18 cellular contexts compared by ENCODE assay signal in genomic region chr17:9900744-9901143, GRCh38. TPM values are rescaled to one million over a fixed set of nuclear protein-coding genes. Genes with fewer than 3 reads are reported as not detected.
DNase-seq lines count a peak whose midpoint lies in the region; ATAC-seq and TF ChIP-seq lines count a peak whose summit lies in the region.
"Had no signal": no experiment of that assay in that cellular context is flagged by ENCODE, and none has a peak within 500 bp of the region (broad histone marks: within the 10 kb centered on the region; RNA-seq: fewer than 3 reads in every experiment).

No MANE protein-coding gene starts in this region.

- H3K4me3 ChIP-seq in foreskin fibroblast (ENCODE audit: low read depth in 1 of 2, low read length in 2 of 2), result peak overlapping the region; percentile 14
- H3K4me3 ChIP-seq in sigmoid colon, result no peak overlapping the region
- H3K4me3 ChIP-seq: colonic mucosa had no signal

- no peak for TF ChIP-seq EP300 in sigmoid colon (IDR thresholded peaks at IDR 0.05)

- H3K4me1 Mint-ChIP-seq in activated T-helper 1 cell treated with anti-CD3 and anti-CD28 coated beads, Interleukin-12 subunit alpha, Interleukin-12 subunit beta, Interleukin-2, Interleukin-4 antibody, amounts not matched to agents 30 ng/mL and 10 ng/mL and 1 ng/mL, durations not matched to agents 14 hours and 24 hours and 36 hours (ENCODE audit: low read depth), result no peaks in the 10 kb centered on the region

- H3K27me3 Mint-ChIP-seq in activated T-helper 1 cell treated with anti-CD3 and anti-CD28 coated beads, Interleukin-12 subunit alpha, Interleukin-12 subunit beta, Interleukin-2, Interleukin-4 antibody, amounts not matched to agents 30 ng/mL and 10 ng/mL and 1 ng/mL, durations not matched to agents 14 hours and 24 hours and 36 hours (ENCODE audit: insufficient read depth), result peaks cover 6% of the 10 kb centered on the region

- no peaks in the 10 kb centered on the region for H3K36me3 ChIP-seq in sigmoid colon
- H3K36me3 ChIP-seq: colonic mucosa had no signal

- ATAC-seq in GM21528 (IDR thresholded peaks at IDR 0.05; ENCODE audit: low FRiP score, unreplicated experiment), result no peak

- intact Hi-C loops in sigmoid colon (cut with DNase I), result no loop called here
- intact Hi-C loops in activated T-helper 1 cell treated with anti-CD3 and anti-CD28 coated beads, Interleukin-12 subunit alpha, Interleukin-12 subunit beta, Interleukin-2, Interleukin-4 antibody, amounts not matched to agents 30 ng/mL and 10 ng/mL and 1 ng/mL, durations not matched to agents 14 hours and 24 hours and 36 hours (cut with micrococcal nuclease), result no loop called here

- 37 to 62% methylated on average over 8 of the region's 8 CpGs for WGBS in sigmoid colon, 2 donors

- no peaks in the 10 kb centered on the region for H3K9me3 ChIP-seq in sigmoid colon
- H3K9me3 ChIP-seq: colonic mucosa had no signal

- CTCF ChIA-PET in RWPE1 (lab: Yijun Ruan, JAX), result interaction anchor here (0.6 to 0.8 kb wide), 2 partner anchors 13 to 323 kb away, joined by 3 to 4 read pairs; no protein-coding TSS in a partner anchor

- TF ChIP-seq POLR2A in sigmoid colon (IDR thresholded peaks at IDR 0.05), result no peak

- H3K4me3 Mint-ChIP-seq in activated T-helper 1 cell treated with anti-CD3 and anti-CD28 coated beads, Interleukin-12 subunit alpha, Interleukin-12 subunit beta, Interleukin-2, Interleukin-4 antibody, amounts not matched to agents 30 ng/mL and 10 ng/mL and 1 ng/mL, durations not matched to agents 14 hours and 24 hours and 36 hours, result no peak overlapping the region
- H3K4me3 Mint-ChIP-seq: activated CD4-positive, alpha-beta memory T cell treated with anti-CD3 and anti-CD28 coated beads for 36 hours; neural crest cell; T-helper 1 cell treated with Interleukin-12 subunit alpha and Interleukin-12 subunit beta and Interleukin-4 antibody, amounts not matched to agents 30 μg/mL and 1 μg/mL, for 36 hours had no signal

- no peak overlapping the region for H3K27ac Mint-ChIP-seq in activated T-helper 1 cell treated with anti-CD3 and anti-CD28 coated beads, Interleukin-12 subunit alpha, Interleukin-12 subunit beta, Interleukin-2, Interleukin-4 antibody, amounts not matched to agents 30 ng/mL and 10 ng/mL and 1 ng/mL, durations not matched to agents 14 hours and 24 hours and 36 hours
- H3K27ac Mint-ChIP-seq: activated CD4-positive, alpha-beta memory T cell treated with anti-CD3 and anti-CD28 coated beads for 36 hours; T-helper 1 cell treated with Interleukin-12 subunit alpha and Interleukin-12 subunit beta and Interleukin-4 antibody, amounts not matched to agents 30 μg/mL and 1 μg/mL, for 36 hours had no signal

- DNase-seq in Daoy (ENCODE audit: low read depth), result peak; percentile 53
- DNase-seq in RWPE1 (ENCODE audit: low spot score), result peak; percentile 28
- DNase-seq in foreskin fibroblast, result peak; percentile 42 to 46
- DNase-seq in sigmoid colon, result no peak
- no peak for DNase-seq in MV-4-11 (lab: John Stamatoyannopoulos, UW)
- DNase-seq in activated T-helper 1 cell treated with anti-CD3 and anti-CD28 coated beads, Interleukin-12 subunit alpha, Interleukin-12 subunit beta, Interleukin-2, Interleukin-4 antibody, amounts not matched to agents 30 ng/mL and 10 ng/mL and 1 ng/mL, durations not matched to agents 14 hours and 24 hours and 36 hours (ENCODE audit: low spot score), result no peak
- no peak for DNase-seq in activated CD4-positive, alpha-beta T cell treated with anti-CD3 and anti-CD28 coated beads for 4 hours
- DNase-seq: activated CD4-positive, alpha-beta memory T cell treated with anti-CD3 and anti-CD28 coated beads for 36 hours; activated naive CD4-positive, alpha-beta T cell treated with Interleukin-2 at 50 U/mL for 16 hours; C1 segment of cervical spinal cord; colonic mucosa; foreskin melanocyte; Karpas-422; kidney; stimulated activated CD4-positive, alpha-beta T cell treated with anti-CD3 and anti-CD28 coated beads, Interleukin-15, amount 100 ng/mL, for 24 hours had no signal

- H3K36me3 Mint-ChIP-seq in activated T-helper 1 cell treated with anti-CD3 and anti-CD28 coated beads, Interleukin-12 subunit alpha, Interleukin-12 subunit beta, Interleukin-2, Interleukin-4 antibody, amounts not matched to agents 30 ng/mL and 10 ng/mL and 1 ng/mL, durations not matched to agents 14 hours and 24 hours and 36 hours (ENCODE audit: low read depth), result no peaks in the 10 kb centered on the region
- H3K36me3 Mint-ChIP-seq: activated CD4-positive, alpha-beta memory T cell treated with anti-CD3 and anti-CD28 coated beads for 36 hours had no signal

- H3K27me3 ChIP-seq in sigmoid colon, result no peaks in the 10 kb centered on the region
- H3K27me3 ChIP-seq: colonic mucosa had no signal

- no peaks in the 10 kb centered on the region for H3K9me3 Mint-ChIP-seq in activated T-helper 1 cell treated with anti-CD3 and anti-CD28 coated beads, Interleukin-12 subunit alpha, Interleukin-12 subunit beta, Interleukin-2, Interleukin-4 antibody, amounts not matched to agents 30 ng/mL and 10 ng/mL and 1 ng/mL, durations not matched to agents 14 hours and 24 hours and 36 hours
- H3K9me3 Mint-ChIP-seq: activated CD4-positive, alpha-beta memory T cell treated with anti-CD3 and anti-CD28 coated beads for 36 hours; neural crest cell; T-helper 1 cell treated with Interleukin-12 subunit alpha and Interleukin-12 subunit beta and Interleukin-4 antibody, amounts not matched to agents 30 μg/mL and 1 μg/mL, for 36 hours had no signal

- no peak overlapping the region for H3K27ac ChIP-seq in RWPE1
- peak overlapping the region; percentile 45 to 67 (median 56) for H3K27ac ChIP-seq in sigmoid colon
- H3K27ac ChIP-seq: colonic mucosa had no signal

- TF ChIP-seq CTCF in RWPE1 (conservative IDR thresholded peaks at IDR 0.05; ENCODE audit: low read depth) (no peak), foreskin fibroblast (IDR thresholded peaks at IDR 0.05; ENCODE audit: low read depth, low read length) (no peak), sigmoid colon (IDR thresholded peaks at IDR 0.05) (no peak)

- POLR2A ChIA-PET in RWPE1 (lab: Yijun Ruan, JAX; ENCODE audit: low non-redundant PET), result no interaction called here

- H3K4me1 ChIP-seq in sigmoid colon, result peaks cover 0 to 12% (median 2%) of the 10 kb centered on the region in 4 donors
- H3K4me1 ChIP-seq: colonic mucosa had no signal

RNA-seq across cellular contexts. Expression of gene RCVRN, which starts 4.3 kb away (rescaled TPM):
- not detected in 2 replicates for total RNA-seq in Daoy (2014; rRNA removed; shearing (Covaris generic))
- 1 to 10 TPM in 1 of 4 donors, under 1 TPM in 3; 0.27 to 1.2 (median 0.46) TPM for total RNA-seq in sigmoid colon
- polyA plus RNA-seq in sigmoid colon, result under 1 TPM in 1 of 3 donors, not detected in 2; 0.07 TPM
- total RNA-seq in activated T-helper 1 cell treated with anti-CD3 and anti-CD28 coated beads, Interleukin-12 subunit alpha, Interleukin-12 subunit beta, Interleukin-2, Interleukin-4 antibody, amounts not matched to agents 30 ng/mL and 10 ng/mL and 1 ng/mL, durations not matched to agents 14 hours and 24 hours and 36 hours, result not detected in 2 replicates
- total RNA-seq: activated CD4-positive, alpha-beta memory T cell treated with anti-CD3 and anti-CD28 coated beads for 36 hours; colonic mucosa; kidney had no signal

Comparison
In these comparisons a context has a peak if more than half of its experiments do, and no peak if none do; other contexts are left out.
1. DNase-seq: peak in Daoy (single experiment), RWPE1 (single experiment) and foreskin fibroblast (2 of 2); none in sigmoid colon (single experiment), MV-4-11 (single experiment), activated T-helper 1 cell treated with anti-CD3 and anti-CD28 coated beads, Interleukin-12 subunit alpha, Interleukin-12 subunit beta, Interleukin-2, Interleukin-4 antibody, amounts not matched to agents 30 ng/mL and 10 ng/mL and 1 ng/mL, durations not matched to agents 14 hours and 24 hours and 36 hours (single experiment) and activated CD4-positive, alpha-beta T cell treated with anti-CD3 and anti-CD28 coated beads for 4 hours (0 of 2).
2. H3K4me3 ChIP-seq: peak in foreskin fibroblast (2 of 2); none in sigmoid colon (0 of 4).